ENCODE assay signal across 28 cellular contexts in genomic region chr3:119146578-119147375, GRCh38. TPM values are rescaled to one million over a fixed set of nuclear protein-coding genes. Genes with fewer than 3 reads are reported as not detected.
DNase-seq lines count a peak whose midpoint lies in the region; ATAC-seq and TF ChIP-seq lines count a peak whose summit lies in the region.
"Had no signal": no experiment of that assay in that cellular context is flagged by ENCODE, and none has a peak within 500 bp of the region (broad histone marks: within the 10 kb centered on the region; RNA-seq: fewer than 3 reads in every experiment).

No MANE protein-coding gene starts in this region.

- ATAC-seq in upper lobe of right lung: peak; percentile 20
- ATAC-seq in GM18511 (IDR thresholded peaks at IDR 0.05; ENCODE audit: unreplicated experiment): no peak
- ATAC-seq in GM19324 (IDR thresholded peaks at IDR 0.05; ENCODE audit: low FRiP score, unreplicated experiment): no peak

- no peak overlapping the region for H3K27ac ChIP-seq in upper lobe of right lung
- H3K27ac ChIP-seq: RWPE1 had no signal

- H3K27me3 ChIP-seq in upper lobe of right lung: no peaks in the 10 kb centered on the region
- H3K27me3 ChIP-seq: MG63 had no signal

- intact Hi-C loops in upper lobe of right lung (cut with DNase I): no loop called here

- no peak for TF ChIP-seq CTCF in upper lobe of right lung (IDR thresholded peaks at IDR 0.05)

- H3K36me3 ChIP-seq in upper lobe of right lung: no peaks in the 10 kb centered on the region
- H3K36me3 ChIP-seq: MG63 had no signal

- H3K9me3 ChIP-seq in upper lobe of right lung: no peaks in the 10 kb centered on the region
- H3K9me3 ChIP-seq: MG63 had no signal

- peak; percentile 14 for DNase-seq in AG20443 (ENCODE audit: low spot score)
- DNase-seq in amniotic epithelial cell (ENCODE audit: low read depth): peak; percentile 35
- DNase-seq in myocyte (ENCODE audit: low read depth): peak; percentile 71
- DNase-seq in upper lobe of right lung: no peak
- DNase-seq in NCI-H2227 treated with DMSO at 0.1 percent for 48 hours (lab: John Stamatoyannopoulos, UW): no peak
- DNase-seq: C1 segment of cervical spinal cord; CD8-positive, alpha-beta memory T cell; DMS 273 treated with DMSO at 0.1 percent for 48 hours; DMS79; EL; GDM1; HCEC 1CT; KBM-7; MG63; NCI-H1105 treated with DMSO at 0.1 percent for 48 hours; NCI-H2107; NCI-H526 treated with DMSO at 0.1 percent for 48 hours; SHP77 had no signal

- no peak overlapping the region for H3K4me3 ChIP-seq in upper lobe of right lung
- H3K4me3 ChIP-seq: GM12878, MG63 had no signal

- H3K4me1 ChIP-seq in upper lobe of right lung: no peaks in the 10 kb centered on the region

RNA-seq across cellular contexts. Expression of gene TEX55, which starts 0.8 kb away (rescaled TPM):
- total RNA-seq in myocyte (not detected in 2 replicates), upper lobe of right lung (not detected)
- not detected for polyA plus RNA-seq in myocyte (2012)
- total RNA-seq: A172; CD8-positive, alpha-beta memory T cell; GM12878; H1; HT-29; NCI-H460; SK-MEL-5 had no signal
- polyA plus RNA-seq: AG04450; CD8-positive, alpha-beta memory T cell; GM12878; H1 had no signal

RNA-seq across cellular contexts. Expression of gene UPK1B, which starts 26.6 kb away (rescaled TPM):
- total RNA-seq in myocyte: not detected in 2 replicates
- 0.05 TPM for polyA plus RNA-seq in myocyte (2012)
- 5.4 TPM for total RNA-seq in upper lobe of right lung
- total RNA-seq: A172; CD8-positive, alpha-beta memory T cell; GM12878; HT-29; NCI-H460; SK-MEL-5 had no signal
- polyA plus RNA-seq: CD8-positive, alpha-beta memory T cell; GM12878 had no signal

Comparison
In these comparisons a context has a peak if more than half of its experiments do, and no peak if none do; other contexts are left out.
1. DNase-seq: peak in AG20443 (single experiment), amniotic epithelial cell (single experiment) and myocyte (single experiment); none in upper lobe of right lung (single experiment) and NCI-H2227 treated with DMSO at 0.1 percent for 48 hours (single experiment).